In genomic region chr3:46930176-46930944, GRCh38 we compare ENCODE assay signal across 8 cellular contexts. TPM values are rescaled to one million over a fixed set of nuclear protein-coding genes. Genes with fewer than 3 reads are reported as not detected.
DNase-seq lines count a peak whose midpoint lies in the region; ATAC-seq, FAIRE-seq and TF ChIP-seq lines count a peak whose summit lies in the region.

No MANE protein-coding gene starts in this region.

- POLR2A ChIA-PET in activated B cell treated with CpG ODN at 0.5 μM for 24 hours (lab: Charles Lee) = interaction anchor here (0.5 to 15.6 kb wide), 12 partner anchors 8 to 616 kb away, joined by 3 to 189 read pairs (median 4); partner anchors contain the start of genes CCDC12 and NBEAL2

- TF ChIP-seq CTCF in GM23338 (conservative IDR thresholded peaks at IDR 0.05; ENCODE audit: low read depth in 2 of 2) = no peak
- TF ChIP-seq CTCF in activated B cell treated with CpG ODN at 0.5 μM for 24 hours (IDR thresholded peaks at IDR 0.05) = no peak
- no peak for TF ChIP-seq CTCF in hepatocyte (IDR thresholded peaks at IDR 0.05; ENCODE audit: poor library complexity)

- H3K36me3 Mint-ChIP-seq in GM23338 (ENCODE audit: low read depth) (peaks cover 4% of the 10 kb centered on the region; the same call in 2 of the 3 replicates), activated B cell treated with CpG ODN at 0.5 μM for 24 hours (ENCODE audit: low read depth) (peaks cover 25% of the 10 kb centered on the region)

- 83% methylated on average over 8 of the region's 9 CpGs for WGBS in hepatocyte (ENCODE audit: low lambda C conversion rate, missing lambda C conversion rate)
- 53 to 60% (median 58%) methylated on average over 9 of the region's 9 CpGs for WGBS in small intestine, 3 donors

- H4K20me1 ChIP-seq in GM23338 (replicated peaks; ENCODE audit: insufficient read depth) (peaks cover 26% of the 10 kb centered on the region), hepatocyte (ENCODE audit: insufficient read depth, poor library complexity, severe bottlenecking) (peaks cover 12% of the 10 kb centered on the region)

- H3K27me3 Mint-ChIP-seq in GM23338 (ENCODE audit: insufficient read depth, low read depth, poor library complexity) (peaks cover 4% of the 10 kb centered on the region), activated B cell treated with CpG ODN at 0.5 μM for 24 hours (no peaks in the 10 kb centered on the region)

- CTCF ChIA-PET in activated B cell treated with CpG ODN at 0.5 μM for 24 hours (lab: Charles Lee) = interaction anchor here (0.7 to 3.1 kb wide), 6 partner anchors 10 to 68 kb away, joined by 3 to 13 read pairs (median 4); no protein-coding TSS in a partner anchor

- H3K36me3 ChIP-seq in GM23338 (ENCODE audit: insufficient read depth) (no peaks in the 10 kb centered on the region), hepatocyte (replicated peaks; ENCODE audit: insufficient read depth, low read depth) (no peaks in the 10 kb centered on the region), small intestine (ENCODE audit: control insufficient read depth in 2 of 2, insufficient read depth in 2 of 2, low read length in 2 of 2) (peaks cover under 1 to 2% of the 10 kb centered on the region in 2 donors)

- H3K79me2 ChIP-seq in GM23338 (replicated peaks; ENCODE audit: insufficient read depth) (peaks cover 69% of the 10 kb centered on the region), hepatocyte (peaks cover 88% of the 10 kb centered on the region)

- intact Hi-C loops in activated B cell treated with CpG ODN at 0.5 μM for 24 hours (cut with micrococcal nuclease) = no loop called here

- H3K27me3 ChIP-seq in GM23338 (ENCODE audit: insufficient read depth) (no peaks in the 10 kb centered on the region), hepatocyte (no peaks in the 10 kb centered on the region), small intestine (ENCODE audit: control insufficient read depth in 2 of 2, insufficient read depth in 2 of 2, low read length in 2 of 2) (no peaks in the 10 kb centered on the region)

- FAIRE-seq in small intestine (lab: Jason Lieb, UNC) = no peak

- no peak overlapping the region for H3K4me2 ChIP-seq in GM23338
- no peak overlapping the region for H3K4me2 ChIP-seq in hepatocyte

- 0 out of 2 replicates have a peak, but pooled peaks cover 1% of the 10 kb centered on the region for H3F3A ChIP-seq in GM23338 (replicated peaks; ENCODE audit: low read depth)

- H3K4me1 ChIP-seq in GM23338 (ENCODE audit: insufficient read depth) = 0 out of 2 replicates have a peak, but pooled peaks cover 2% of the 10 kb centered on the region
- H3K4me1 ChIP-seq in hepatocyte (ENCODE audit: insufficient read depth) = peaks cover 57% of the 10 kb centered on the region
- H3K4me1 ChIP-seq in small intestine (ENCODE audit: control insufficient read depth in 2 of 2, insufficient read depth in 1 of 2, low read depth in 1 of 2, low read length in 1 of 2) = peaks cover 43 to 48% of the 10 kb centered on the region in 2 donors

- H3K4me1 Mint-ChIP-seq in GM23338 (peaks cover 26% of the 10 kb centered on the region), activated B cell treated with CpG ODN at 0.5 μM for 24 hours (peaks cover 94% of the 10 kb centered on the region)

- peak overlapping the region; percentile 70 for H3K27ac Mint-ChIP-seq in GM23338
- H3K27ac Mint-ChIP-seq in activated B cell treated with CpG ODN at 0.5 μM for 24 hours = peak overlapping the region; percentile 93

- no peak overlapping the region for H3K4me3 ChIP-seq in GM23338
- no peak overlapping the region for H3K4me3 ChIP-seq in hepatocyte
- no peak overlapping the region for H3K4me3 ChIP-seq in small intestine (ENCODE audit: low read depth in 1 of 2, low read length in 2 of 2)

- H3K27ac ChIP-seq in GM23338 (ENCODE audit: low read depth) = no peak overlapping the region
- H3K27ac ChIP-seq in hepatocyte = peak overlapping the region; percentile 87
- H3K27ac ChIP-seq in small intestine (ENCODE audit: low read depth in 1 of 2, low read length in 1 of 2) = peak overlapping the region; percentile 70 to 88

- H2AFZ ChIP-seq in GM23338 = no peak overlapping the region
- no peak overlapping the region for H2AFZ ChIP-seq in hepatocyte

- H3K4me3 Mint-ChIP-seq in GM23338 = no peak overlapping the region
- peak overlapping the region; percentile 55 for H3K4me3 Mint-ChIP-seq in activated B cell treated with CpG ODN at 0.5 μM for 24 hours

- H3K9me3 Mint-ChIP-seq in GM23338 = no peaks in the 10 kb centered on the region
- H3K9me3 Mint-ChIP-seq in activated B cell treated with CpG ODN at 0.5 μM for 24 hours = peaks cover 4% of the 10 kb centered on the region

- ATAC-seq in GM23338 = no peak
- ATAC-seq in activated B cell treated with CpG ODN at 0.5 μM for 24 hours (ENCODE audit: low read depth) = no peak
- no peak for ATAC-seq in HG02938 (IDR thresholded peaks at IDR 0.05; ENCODE audit: unreplicated experiment)
- ATAC-seq in activated CD4-positive, CD25-positive, alpha-beta regulatory T cell treated with anti-CD3 and anti-CD28 coated beads, Interleukin-2, amount 50 U/mL, for 24 hours = no peak
- ATAC-seq in HG02884 (IDR thresholded peaks at IDR 0.05; ENCODE audit: unreplicated experiment) = no peak

- no peaks in the 10 kb centered on the region for H3K9me3 ChIP-seq in hepatocyte (ENCODE audit: low read depth)
- no peaks in the 10 kb centered on the region for H3K9me3 ChIP-seq in small intestine (ENCODE audit: control insufficient read depth, low read depth)

- H3K9me2 ChIP-seq in GM23338 (ENCODE audit: insufficient read depth) = no peaks in the 10 kb centered on the region
- H3K9me2 ChIP-seq in hepatocyte (replicated peaks; ENCODE audit: insufficient read depth) = no peaks in the 10 kb centered on the region

- no peak for DNase-seq in GM23338 (ENCODE audit: low spot score)
- DNase-seq in activated B cell treated with CpG ODN at 0.5 μM for 24 hours = no peak
- no peak for DNase-seq in hepatocyte (ENCODE audit: low spot score)
- DNase-seq in small intestine = peak; percentile 44
- DNase-seq in H4 (ENCODE audit: low spot score) = no peak

TF ChIP-seq in GM23338, 12 proteins besides CTCF, POLR2A, EP300 and RAD21 (continues in another document):
- no peak for TF ChIP-seq NANOG (IDR thresholded peaks at IDR 0.05; ENCODE audit: borderline replicate concordance)
- TF ChIP-seq EZH2 (IDR thresholded peaks at IDR 0.05; ENCODE audit: low read depth, unreplicated experiment) = no peak
- TF ChIP-seq REST (IDR thresholded peaks at IDR 0.05; ENCODE audit: unreplicated experiment) = no peak
- no peak for TF ChIP-seq ETS1 (IDR thresholded peaks at IDR 0.05)

RNA-seq across cellular contexts. Expression of gene CCDC12, which starts 46.2 kb away (rescaled TPM):
- 35.1 and 42.9 TPM in 2 replicates for total RNA-seq in GM23338 (2014; rRNA removed; shearing (Covaris generic))
- polyA plus RNA-seq in GM23338 (2016; fragmentation: Nextera tagmentation; extraction: Ambion mirVana) (133 and 136 TPM in 2 replicates), hepatocyte (78.4 and 107 TPM in 2 replicates), small intestine (10 to 100 TPM; 73.3 to 84.5 (median 78.6) TPM)
- total RNA-seq in activated B cell treated with CpG ODN at 0.5 μM for 24 hours (93.8 and 98.4 TPM in 2 replicates), hepatocyte (41.1 and 47.5 TPM in 2 replicates)
- total RNA-seq in H4 (2014; rRNA removed; shearing (Covaris generic)) = 15.1 and 16.0 TPM in 2 replicates

RNA-seq across cellular contexts. Expression of gene NBEAL2, which starts 49.1 kb away (rescaled TPM):
- total RNA-seq in GM23338 (2014; rRNA removed; shearing (Covaris generic)) = 66.1 and 79.9 TPM in 2 replicates
- polyA plus RNA-seq in GM23338 (2016; fragmentation: Nextera tagmentation; extraction: Ambion mirVana) (13.5 and 14.0 TPM in 2 replicates), hepatocyte (42.2 and 58.5 TPM in 2 replicates), small intestine (10 to 100 TPM; 32.7 to 55.9 (median 50.5) TPM)
- total RNA-seq in activated B cell treated with CpG ODN at 0.5 μM for 24 hours (79.8 and 98.6 TPM in 2 replicates), hepatocyte (23.6 and 38.6 TPM in 2 replicates)
- 3.3 and 4.0 TPM in 2 replicates for total RNA-seq in H4 (2014; rRNA removed; shearing (Covaris generic))

RNA-seq across cellular contexts. Expression of gene PTH1R, which starts 52.8 kb away (rescaled TPM):
- 1.3 and 5.7 TPM in 2 replicates for total RNA-seq in GM23338 (2014; rRNA removed; shearing (Covaris generic))
- 1.1 and 1.9 TPM in 2 replicates for polyA plus RNA-seq in GM23338 (2016; fragmentation: Nextera tagmentation; extraction: Ambion mirVana)
- not detected in 2 replicates for total RNA-seq in activated B cell treated with CpG ODN at 0.5 μM for 24 hours
- 13.9 and 14.5 TPM in 2 replicates for total RNA-seq in hepatocyte
- polyA plus RNA-seq in hepatocyte = 29.4 and 31.0 TPM in 2 replicates
- 1 to 10 TPM in 2 of 3 donors, under 1 TPM in 1; 0.67 to 5.4 (median 1.6) TPM for polyA plus RNA-seq in small intestine
- total RNA-seq in H4 (2014; rRNA removed; shearing (Covaris generic)) = 0.43 TPM in 1 of 2 replicates, not detected in the other
